In the genomic region with DNA sequence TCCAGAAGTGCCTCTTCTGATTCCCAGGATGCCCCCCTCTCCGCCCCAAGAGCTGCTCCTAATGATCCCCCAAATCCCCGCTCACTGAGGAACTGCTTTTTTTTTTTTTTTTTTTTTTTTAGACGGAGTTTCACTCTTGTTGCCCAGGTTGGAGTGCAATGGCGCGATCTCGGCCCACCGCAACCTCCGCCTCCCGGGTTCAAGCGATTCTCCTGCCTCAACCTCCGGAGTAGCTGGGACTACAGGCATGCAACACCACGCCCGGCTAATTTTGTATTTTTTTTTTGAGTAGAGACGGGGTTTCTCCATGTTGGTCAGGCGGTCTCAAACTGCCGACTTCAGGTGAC, we compare ENCODE assay signal across 8 cellular contexts. TPM values are rescaled to one million over a fixed set of nuclear protein-coding genes. Genes with fewer than 3 reads are reported as not detected.
A peak's percentile ranks its signal among the peaks of the same experiment; 100 is the strongest.
DNase-seq lines count a peak whose midpoint lies in the region; ATAC-seq and TF ChIP-seq lines count a peak whose summit lies in the region.
"Not testable (repeated sequence)": the region's sequence is repeated elsewhere in the genome, so short reads cannot be mapped to it uniquely, and the experiment has no call there.

No MANE protein-coding gene starts in this region.

- DNase-seq in activated T-cell treated with anti-CD3 and anti-CD28 coated beads, Interleukin-2, amount 50 U/mL, for 4 hours; chondrocyte (ENCODE audit: low spot score); cardiac muscle cell (ENCODE audit: low read depth in 1 of 2, low spot score in 1 of 2); mesothelial cell of epicardium (ENCODE audit: low spot score in 2 of 2, unreplicated experiment in 2 of 2); retinal pigment epithelial cell (ENCODE audit: low read depth): not testable (repeated sequence)

- not testable (repeated sequence) for TF ChIP-seq CTCF in OCI-LY1 (IDR thresholded peaks at IDR 0.05; ENCODE audit: low read length); chondrocyte (IDR thresholded peaks at IDR 0.05); cardiac muscle cell (IDR thresholded peaks at IDR 0.05; ENCODE audit: low read depth, low read length); mesothelial cell of epicardium (IDR thresholded peaks at IDR 0.05; ENCODE audit: unreplicated experiment); retinal pigment epithelial cell (conservative IDR thresholded peaks at IDR 0.05; ENCODE audit: low read depth, low read length)

- H3K4me3 ChIP-seq in OCI-LY1 (ENCODE audit: low read depth, low read length, poor library complexity, severe bottlenecking) (peak overlapping the region; percentile 71), cardiac muscle cell (peak overlapping the region; percentile 82), retinal pigment epithelial cell (ENCODE audit: low read length) (peak overlapping the region; percentile 98), urinary bladder (ENCODE audit: low read depth, low read length) (peak overlapping the region; percentile 47)

- not testable (repeated sequence) for H3K27ac ChIP-seq in OCI-LY1 (ENCODE audit: low read depth, low read length, poor library complexity, severe bottlenecking)
- H3K27ac ChIP-seq in cardiac muscle cell (peak overlapping the region; percentile 82), urinary bladder (ENCODE audit: low read depth) (peak overlapping the region; percentile 68)

- not testable (repeated sequence) for H3K9me3 ChIP-seq in ES-I3 (ENCODE audit: control insufficient read depth, insufficient read depth, low read length); OCI-LY1 (ENCODE audit: low read length); cardiac muscle cell (ENCODE audit: low read depth)

- H4K20me1 ChIP-seq in OCI-LY1 (ENCODE audit: insufficient read depth, low read length): not testable (repeated sequence)

- H3K9me2 ChIP-seq in OCI-LY1 (ENCODE audit: low read depth, low read length): not testable (repeated sequence)

- not testable (repeated sequence) for H3K27me3 ChIP-seq in OCI-LY1 (ENCODE audit: insufficient read depth, low read length); cardiac muscle cell

- not testable (repeated sequence) for ATAC-seq in activated T-cell treated with anti-CD3 and anti-CD28 coated beads, Interleukin-2, amount 50 U/mL, for 4 hours

- not testable (repeated sequence) for H2AFZ ChIP-seq in OCI-LY1 (ENCODE audit: low read length)

- H3F3A ChIP-seq in OCI-LY1 (ENCODE audit: insufficient read depth, low read length): not testable (repeated sequence)

- not testable (repeated sequence) for H3K4me1 ChIP-seq in ES-I3 (ENCODE audit: insufficient read depth, low read length); urinary bladder (ENCODE audit: insufficient read depth)
- H3K4me1 ChIP-seq in OCI-LY1 (ENCODE audit: insufficient read depth, low read length, severe bottlenecking) (peaks cover 31% of the 10 kb centered on the region), cardiac muscle cell (ENCODE audit: low read depth) (peaks cover 14% of the 10 kb centered on the region)

- H3K4me1 Mint-ChIP-seq in activated T-cell treated with anti-CD3 and anti-CD28 coated beads, Interleukin-2, amount 50 U/mL, for 4 hours (ENCODE audit: low read depth): peaks cover 27% of the 10 kb centered on the region
- H3K4me1 Mint-ChIP-seq in chondrocyte (ENCODE audit: low read depth) (peaks cover 33% of the 10 kb centered on the region), mesothelial cell of epicardium (peaks cover 34% of the 10 kb centered on the region)

- H3K9ac ChIP-seq in ES-I3 (ENCODE audit: low read depth, low read length) (peak overlapping the region; percentile 86), OCI-LY1 (ENCODE audit: low read length) (peak overlapping the region; percentile 74)

- H3K4me2 ChIP-seq in OCI-LY1 (ENCODE audit: low read length): peak overlapping the region; percentile 78

- H3K36me3 Mint-ChIP-seq in activated T-cell treated with anti-CD3 and anti-CD28 coated beads, Interleukin-2, amount 50 U/mL, for 4 hours (ENCODE audit: insufficient read depth); chondrocyte (ENCODE audit: low read depth); mesothelial cell of epicardium: not testable (repeated sequence)

- H3K36me3 ChIP-seq in ES-I3 (ENCODE audit: insufficient read depth, low read length); cardiac muscle cell; urinary bladder (ENCODE audit: insufficient read depth): not testable (repeated sequence)
- peaks cover 11% of the 10 kb centered on the region; the same call in 1 of the 2 replicates for H3K36me3 ChIP-seq in OCI-LY1 (ENCODE audit: insufficient read depth, low read length)

- H3K4me3 Mint-ChIP-seq in activated T-cell treated with anti-CD3 and anti-CD28 coated beads, Interleukin-2, amount 50 U/mL, for 4 hours: peak overlapping the region; percentile 99
- peak overlapping the region; percentile 99 for H3K4me3 Mint-ChIP-seq in chondrocyte (ENCODE audit: unreplicated experiment)
- H3K4me3 Mint-ChIP-seq in mesothelial cell of epicardium: peak overlapping the region; percentile 96

- H3K27ac Mint-ChIP-seq in chondrocyte (ENCODE audit: unreplicated experiment): peak overlapping the region; percentile 99
- peak overlapping the region; percentile 100 for H3K27ac Mint-ChIP-seq in mesothelial cell of epicardium

- WGBS in urinary bladder: 25% methylated on average over 16 of the region's 16 CpGs

- H3K27me3 Mint-ChIP-seq in activated T-cell treated with anti-CD3 and anti-CD28 coated beads, Interleukin-2, amount 50 U/mL, for 4 hours (ENCODE audit: low read depth); mesothelial cell of epicardium (ENCODE audit: low read depth): not testable (repeated sequence)
- peaks cover 10% of the 10 kb centered on the region for H3K27me3 Mint-ChIP-seq in chondrocyte (ENCODE audit: low read depth)

- not testable (repeated sequence) for H3K9me3 Mint-ChIP-seq in activated T-cell treated with anti-CD3 and anti-CD28 coated beads, Interleukin-2, amount 50 U/mL, for 4 hours; chondrocyte (ENCODE audit: low read depth); mesothelial cell of epicardium

- H3K79me2 ChIP-seq in OCI-LY1 (ENCODE audit: insufficient read depth, low read length): peaks cover 20% of the 10 kb centered on the region

RNA-seq across cellular contexts. Expression of a gene that starts 0.8 kb away (rescaled TPM):
- total RNA-seq in activated T-cell treated with anti-CD3 and anti-CD28 coated beads, Interleukin-2, amount 50 U/mL, for 4 hours: 10 to 100 TPM; 17.9 to 30.8 (median 27.5) TPM
- 48.3 to 50.8 TPM (median 49.8 TPM) in 3 replicates for total RNA-seq in chondrocyte
- total RNA-seq in cardiac muscle cell: 29.0 and 29.8 TPM in 2 replicates
- polyA plus RNA-seq in cardiac muscle cell: 21.5 and 24.6 TPM in 2 replicates
- total RNA-seq in mesothelial cell of epicardium: 82.6 to 93.2 TPM (median 83.0 TPM) in 3 replicates
- 41.4 TPM for total RNA-seq in urinary bladder
- 14.7 TPM for polyA plus RNA-seq in urinary bladder

RNA-seq across cellular contexts. Expression of a gene that starts 58.2 kb away (rescaled TPM):
- total RNA-seq in activated T-cell treated with anti-CD3 and anti-CD28 coated beads, Interleukin-2, amount 50 U/mL, for 4 hours: 1 to 10 TPM; 5.7 to 6.6 (median 6.3) TPM
- total RNA-seq in chondrocyte (15.2 to 28.7 TPM (median 17.0 TPM) in 3 replicates), cardiac muscle cell (27.8 and 34.7 TPM in 2 replicates), mesothelial cell of epicardium (27.9 to 31.0 TPM (median 29.0 TPM) in 3 replicates), urinary bladder (27.2 TPM)
- polyA plus RNA-seq in cardiac muscle cell (35.6 and 35.7 TPM in 2 replicates), urinary bladder (25.4 TPM)

Comparison
In these comparisons a context has a peak if more than half of its experiments do, and no peak if none do; other contexts are left out.
1. H3K4me3 ChIP-seq: peak in every context shown above with its lines; median percentile 98 in retinal pigment epithelial cell; 82 in cardiac muscle cell; 71 in OCI-LY1; 47 in urinary bladder.